ENCODE assay signal across 8 cellular contexts in genomic region chr1:203320546-203321272, GRCh38. TPM values are rescaled to one million over a fixed set of nuclear protein-coding genes. Genes with fewer than 3 reads are reported as not detected.
DNase-seq lines count a peak whose midpoint lies in the region; ATAC-seq, FAIRE-seq and TF ChIP-seq lines count a peak whose summit lies in the region.

No MANE protein-coding gene starts in this region.

- TF ChIP-seq CTCF in nephron (IDR thresholded peaks at IDR 0.05; ENCODE audit: unreplicated experiment in 3 of 3): no peak

- no peaks in the 10 kb centered on the region for H3K9me3 Mint-ChIP-seq in T-helper 1 cell treated with Interleukin-12 subunit alpha and Interleukin-12 subunit beta and Interleukin-4 antibody, amounts not matched to agents 30 μg/mL and 1 μg/mL, for 36 hours
- H3K9me3 Mint-ChIP-seq in nephron: no peaks in the 10 kb centered on the region

- FAIRE-seq in frontal cortex (lab: Jason Lieb, UNC): no peak

- H3K27me3 Mint-ChIP-seq in T-helper 1 cell treated with Interleukin-12 subunit alpha and Interleukin-12 subunit beta and Interleukin-4 antibody, amounts not matched to agents 30 μg/mL and 1 μg/mL, for 36 hours (ENCODE audit: low read depth): no peaks in the 10 kb centered on the region
- H3K27me3 Mint-ChIP-seq in nephron (ENCODE audit: low read depth): peaks cover 4% of the 10 kb centered on the region

- DNase-seq in NCI-H2227 (lab: John Stamatoyannopoulos, UW; ENCODE audit: unreplicated experiment) (peak; percentile 38), NCI-H2227 treated with DMSO at 0.1 percent for 48 hours (lab: John Stamatoyannopoulos, UW) (no peak), NCI-H1092 treated with DMSO at 0.1 percent for 48 hours (lab: John Stamatoyannopoulos, UW) (peak; percentile 99), frontal cortex (ENCODE audit: low spot score in 2 of 2) (no peak)
- peak; percentile 69 for DNase-seq in effector CD4-positive, alpha-beta T cell

- peak; percentile 64 for ATAC-seq in HG02610 (IDR thresholded peaks at IDR 0.05; ENCODE audit: unreplicated experiment)

- peaks cover 7% of the 10 kb centered on the region for H3K36me3 Mint-ChIP-seq in T-helper 1 cell treated with Interleukin-12 subunit alpha and Interleukin-12 subunit beta and Interleukin-4 antibody, amounts not matched to agents 30 μg/mL and 1 μg/mL, for 36 hours (ENCODE audit: low read depth)
- H3K36me3 Mint-ChIP-seq in nephron (ENCODE audit: low read depth): no peaks in the 10 kb centered on the region

- H3K4me1 Mint-ChIP-seq in T-helper 1 cell treated with Interleukin-12 subunit alpha and Interleukin-12 subunit beta and Interleukin-4 antibody, amounts not matched to agents 30 μg/mL and 1 μg/mL, for 36 hours (ENCODE audit: low read depth): peaks cover 66% of the 10 kb centered on the region
- H3K4me1 Mint-ChIP-seq in nephron: peaks cover 84% of the 10 kb centered on the region

- peak overlapping the region; percentile 45 for H3K4me3 Mint-ChIP-seq in T-helper 1 cell treated with Interleukin-12 subunit alpha and Interleukin-12 subunit beta and Interleukin-4 antibody, amounts not matched to agents 30 μg/mL and 1 μg/mL, for 36 hours
- H3K4me3 Mint-ChIP-seq in nephron: peak overlapping the region in 2 of 3 experiments; percentile 20 to 49

- peak overlapping the region; percentile 90 for H3K27ac Mint-ChIP-seq in T-helper 1 cell treated with Interleukin-12 subunit alpha and Interleukin-12 subunit beta and Interleukin-4 antibody, amounts not matched to agents 30 μg/mL and 1 μg/mL, for 36 hours
- H3K27ac Mint-ChIP-seq in nephron: peak overlapping the region; percentile 94 to 98 (median 97)

RNA-seq across cellular contexts. Expression of gene BTG2, which starts 15.4 kb away (rescaled TPM):
- 5.3 TPM for total RNA-seq in frontal cortex

RNA-seq across cellular contexts. Expression of gene FMOD, which starts 30.2 kb away (rescaled TPM):
- 1.6 TPM for total RNA-seq in frontal cortex

Comparison
In these comparisons a context has a peak if more than half of its experiments do, and no peak if none do; other contexts are left out.
1. DNase-seq: peak in NCI-H2227 (single experiment), NCI-H1092 treated with DMSO at 0.1 percent for 48 hours (single experiment) and effector CD4-positive, alpha-beta T cell (single experiment); none in NCI-H2227 treated with DMSO at 0.1 percent for 48 hours (single experiment) and frontal cortex (0 of 2).